Comparison of ENCODE assay signal across 8 cellular contexts in genomic region chr2:42089340-42089925, GRCh38. TPM values are rescaled to one million over a fixed set of nuclear protein-coding genes. Genes with fewer than 3 reads are reported as not detected.
A peak's percentile ranks its signal among the peaks of the same experiment; 100 is the strongest.
DNase-seq lines count a peak whose midpoint lies in the region; ATAC-seq and TF ChIP-seq lines count a peak whose summit lies in the region.

No MANE protein-coding gene starts in this region.

- no peak overlapping the region for H3K4me3 Mint-ChIP-seq in activated T-cell treated with anti-CD3 and anti-CD28 coated beads, Interleukin-2, amount 50 U/mL, for 4 hours

- TF ChIP-seq CTCF in 22Rv1 (IDR thresholded peaks at IDR 0.05) = peak; percentile 70
- peak; percentile 46 for TF ChIP-seq CTCF in foreskin fibroblast (IDR thresholded peaks at IDR 0.05; ENCODE audit: low read depth, low read length)
- TF ChIP-seq CTCF in sigmoid colon (IDR thresholded peaks at IDR 0.05) = peak; percentile 16 to 50 (median 39)

- no peak for TF ChIP-seq EP300 in sigmoid colon (IDR thresholded peaks at IDR 0.05)

- no peak for TF ChIP-seq POLR2A in sigmoid colon (IDR thresholded peaks at IDR 0.05)

- H3K27me3 Mint-ChIP-seq in activated T-cell treated with anti-CD3 and anti-CD28 coated beads, Interleukin-2, amount 50 U/mL, for 4 hours (ENCODE audit: low read depth) = peaks cover 5% of the 10 kb centered on the region

- H3K36me3 Mint-ChIP-seq in activated T-cell treated with anti-CD3 and anti-CD28 coated beads, Interleukin-2, amount 50 U/mL, for 4 hours (ENCODE audit: insufficient read depth) = no peaks in the 10 kb centered on the region

- DNase-seq in NCI-H460 (ENCODE audit: extremely low read depth, low read depth) (peak; percentile 69), foreskin fibroblast (peak in 1 of 2 donors; percentile 72), sigmoid colon (peak; percentile 84), mesenteric fat pad (ENCODE audit: low spot score) (no peak)
- peak; percentile 54 for DNase-seq in activated T-cell treated with anti-CD3 and anti-CD28 coated beads, Interleukin-2, amount 50 U/mL, for 4 hours

- H3K27ac ChIP-seq in 22Rv1 = no peak overlapping the region
- H3K27ac ChIP-seq in sigmoid colon = no peak overlapping the region

- no peaks in the 10 kb centered on the region for H3K36me3 ChIP-seq in sigmoid colon

- intact Hi-C loops in sigmoid colon (cut with DNase I) = loop anchor here (5.0 kb wide), 1 partner anchor 237 kb away; no protein-coding TSS in a partner anchor

- no peaks in the 10 kb centered on the region for H3K9me3 Mint-ChIP-seq in activated T-cell treated with anti-CD3 and anti-CD28 coated beads, Interleukin-2, amount 50 U/mL, for 4 hours

- 65 to 91% methylated on average over 16 of the region's 16 CpGs for WGBS in sigmoid colon, 2 donors

- H3K9me3 ChIP-seq in sigmoid colon = no peaks in the 10 kb centered on the region

- peaks cover 0 to 21% (median 18%) of the 10 kb centered on the region in 4 donors for H3K4me1 ChIP-seq in sigmoid colon

- H3K27me3 ChIP-seq in sigmoid colon = no peaks in the 10 kb centered on the region

- ATAC-seq in GM18517 (IDR thresholded peaks at IDR 0.05; ENCODE audit: unreplicated experiment) (peak; percentile 88), HG02943 (IDR thresholded peaks at IDR 0.05; ENCODE audit: low read depth, unreplicated experiment) (peak; percentile 73)
- ATAC-seq in activated T-cell treated with anti-CD3 and anti-CD28 coated beads, Interleukin-2, amount 50 U/mL, for 4 hours = peak; percentile 47 to 81

- H3K4me3 ChIP-seq in foreskin fibroblast (ENCODE audit: low read depth in 1 of 2, low read length in 2 of 2) = no peak overlapping the region
- H3K4me3 ChIP-seq in sigmoid colon = no peak overlapping the region

- H3K4me1 Mint-ChIP-seq in activated T-cell treated with anti-CD3 and anti-CD28 coated beads, Interleukin-2, amount 50 U/mL, for 4 hours (ENCODE audit: low read depth) = peaks cover 3% of the 10 kb centered on the region

RNA-seq across cellular contexts. Expression of gene PKDCC, which starts 41.6 kb away (rescaled TPM):
- 1.9 and 2.1 TPM in 2 replicates for total RNA-seq in NCI-H460 (2014; rRNA removed; shearing (Covaris generic))
- 4.9 and 13.4 TPM in 2 replicates for polyA plus RNA-seq in NCI-H460 (2014; cell fraction: nucleus; rRNA removed)
- under 1 TPM in 1 of 3 donors, not detected in 2; 0.19 TPM for total RNA-seq in activated T-cell treated with anti-CD3 and anti-CD28 coated beads, Interleukin-2, amount 50 U/mL, for 4 hours
- total RNA-seq in sigmoid colon (100 to 1,000 TPM in 2 of 4 donors, 10 to 100 TPM in 2; 64.8 to 106 (median 96.1) TPM), mesenteric fat pad (289 TPM)
- 10 to 100 TPM; 13.9 to 67.7 (median 21.0) TPM for polyA plus RNA-seq in sigmoid colon

Comparison
In these comparisons a context has a peak if more than half of its experiments do, and no peak if none do; other contexts are left out.
1. RNA of gene PKDCC, which starts 41.6 kb away (total RNA-seq): 289 TPM in mesenteric fat pad (single experiment) and 64.8 to 106 TPM in sigmoid colon; 1.9 to 2.1 TPM in NCI-H460 and 0.19 TPM in activated T-cell treated with anti-CD3 and anti-CD28 coated beads, Interleukin-2, amount 50 U/mL, for 4 hours; every median in the first group is over 10 times any median in the second.
2. Peak in every context shown above with its lines, with median percentiles within 50 percentile points of each other: CTCF ChIP-seq and ATAC-seq.